ENCODE assay signal across 17 cellular contexts in the genomic region with DNA sequence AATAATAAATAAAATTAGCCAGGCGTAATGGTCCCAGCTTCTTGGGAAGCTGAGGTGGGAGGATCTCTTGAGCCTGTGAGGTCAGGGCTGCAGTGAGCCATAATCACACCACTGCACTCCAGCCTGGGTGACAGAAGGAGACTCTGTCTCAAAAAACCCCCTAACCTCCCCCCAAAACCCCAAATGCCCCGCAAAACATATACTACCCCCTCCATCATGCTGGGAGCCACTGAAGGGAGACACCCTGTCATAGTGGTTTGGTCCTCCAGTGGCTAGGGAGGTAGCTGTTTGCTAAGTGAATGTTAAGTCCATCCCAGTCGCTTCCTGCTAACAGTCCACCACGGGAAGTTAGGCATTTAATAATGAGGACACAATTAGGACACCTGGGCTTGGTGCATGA.
DNase-seq lines count a peak whose midpoint lies in the region; ATAC-seq and TF ChIP-seq lines count a peak whose summit lies in the region.
"Had no signal": no experiment of that assay in that cellular context is flagged by ENCODE, and none has a peak within 500 bp of the region (broad histone marks: within the 10 kb centered on the region; RNA-seq: fewer than 3 reads in every experiment).

No MANE protein-coding gene starts in this region.

- no peaks in the 10 kb centered on the region for H3K27me3 Mint-ChIP-seq in activated CD8-positive, alpha-beta T cell treated with anti-CD3 and anti-CD28 coated beads for 36 hours
- no peaks in the 10 kb centered on the region for H3K27me3 Mint-ChIP-seq in activated CD8-positive, alpha-beta T cell treated with anti-CD3 and anti-CD28 coated beads, Interleukin-2, amount 10 ng/mL, durations not matched to agents 7 days and 5 days (ENCODE audit: low read depth)
- no peaks in the 10 kb centered on the region for H3K27me3 Mint-ChIP-seq in activated B cell treated with CpG ODN at 0.5 μM for 24 hours
- H3K27me3 Mint-ChIP-seq: CD4-positive, alpha-beta T cell had no signal

- TF ChIP-seq CTCF in activated CD8-positive, alpha-beta T cell treated with anti-CD3 and anti-CD28 coated beads for 36 hours (IDR thresholded peaks at IDR 0.05): no peak
- no peak for TF ChIP-seq CTCF in GM12865 (IDR thresholded peaks at IDR 0.05; ENCODE audit: insufficient read depth, low read depth, low read length, missing control alignments)
- TF ChIP-seq CTCF in activated B cell treated with CpG ODN at 0.5 μM for 24 hours (IDR thresholded peaks at IDR 0.05): no peak
- TF ChIP-seq CTCF in suprapubic skin (IDR thresholded peaks at IDR 0.05): no peak

- H4K5ac ChIP-seq in mesendoderm (ENCODE audit: low read length): no peak overlapping the region

- no peak for TF ChIP-seq EP300 in suprapubic skin (IDR thresholded peaks at IDR 0.05)

- H3K4me3 ChIP-seq in GM12865 (ENCODE audit: low read depth, low read length) (no peak overlapping the region), mesendoderm (ENCODE audit: low read length) (no peak overlapping the region), suprapubic skin (no peak overlapping the region)
- H3K4me3 ChIP-seq: HAP-1 had no signal

- no CpG with 5 or more reads among the region's 4 CpGs for WGBS in mesendoderm (ENCODE audit: extremely low coverage, insufficient coverage, low lambda C conversion rate)
- WGBS in suprapubic skin: 81% methylated on average over 4 of the region's 4 CpGs

- POLR2A ChIA-PET in activated CD8-positive, alpha-beta T cell treated with anti-CD3 and anti-CD28 coated beads for 36 hours (lab: Charles Lee): interaction anchor here (4.9 kb wide), 1 partner anchor 15 kb away, joined by 45 read pairs; no protein-coding TSS in a partner anchor
- POLR2A ChIA-PET in activated CD8-positive, alpha-beta T cell treated with anti-CD3 and anti-CD28 coated beads, Interleukin-2, amount 10 ng/mL, durations not matched to agents 7 days and 5 days (lab: Charles Lee): interaction anchor here (1.5 kb wide), 1 partner anchor 18 kb away, joined by 7 read pairs; no protein-coding TSS in a partner anchor
- POLR2A ChIA-PET in activated B cell treated with CpG ODN at 0.5 μM for 24 hours (lab: Charles Lee): interaction anchor here (0.7 to 7.4 kb wide), 13 partner anchors 10 to 213 kb away, joined by 3 to 96 read pairs (median 10); a partner anchor contains a TSS

- H3K4me2 ChIP-seq in mesendoderm (ENCODE audit: low read length): no peak overlapping the region

- ATAC-seq in activated CD8-positive, alpha-beta T cell treated with anti-CD3 and anti-CD28 coated beads for 36 hours: no peak
- ATAC-seq in activated CD8-positive, alpha-beta T cell treated with anti-CD3 and anti-CD28 coated beads, Interleukin-2, amount 10 ng/mL, durations not matched to agents 7 days and 5 days: no peak
- peak; percentile 37 for ATAC-seq in activated B cell treated with CpG ODN at 0.5 μM for 24 hours (ENCODE audit: low read depth)

- no peak overlapping the region for H2BK15ac ChIP-seq in mesendoderm (replicated peaks; ENCODE audit: low read depth)

- H2AK5ac ChIP-seq in mesendoderm (ENCODE audit: low read length): no peak overlapping the region

- TF ChIP-seq POLR2A in suprapubic skin (IDR thresholded peaks at IDR 0.05): no peak

- H3K4me1 Mint-ChIP-seq in activated CD8-positive, alpha-beta T cell treated with anti-CD3 and anti-CD28 coated beads for 36 hours (ENCODE audit: low read depth): peaks cover 60% of the 10 kb centered on the region
- H3K4me1 Mint-ChIP-seq in activated CD8-positive, alpha-beta T cell treated with anti-CD3 and anti-CD28 coated beads, Interleukin-2, amount 10 ng/mL, durations not matched to agents 7 days and 5 days (ENCODE audit: low read depth): peaks cover 29% of the 10 kb centered on the region
- H3K4me1 Mint-ChIP-seq in activated B cell treated with CpG ODN at 0.5 μM for 24 hours: peaks cover 65% of the 10 kb centered on the region

- H3K18ac ChIP-seq in mesendoderm (ENCODE audit: low read length): no peak overlapping the region

- intact Hi-C loops in activated CD8-positive, alpha-beta T cell treated with anti-CD3 and anti-CD28 coated beads for 36 hours (cut with micrococcal nuclease): loop anchor here (5.0 kb wide), 1 partner anchor 51 kb away; no protein-coding TSS in a partner anchor
- intact Hi-C loops in activated B cell treated with CpG ODN at 0.5 μM for 24 hours (cut with micrococcal nuclease): loop anchor here (1.0 to 10.0 kb wide), 7 partner anchors 51 to 1648 kb away; a partner anchor contains a TSS

- H3K36me3 ChIP-seq in mesendoderm (ENCODE audit: control insufficient read depth, insufficient read depth, low read length): no peaks in the 10 kb centered on the region
- no peaks in the 10 kb centered on the region for H3K36me3 ChIP-seq in suprapubic skin
- H3K36me3 ChIP-seq: HAP-1 had no signal

- H3K4me1 ChIP-seq in mesendoderm (ENCODE audit: control insufficient read depth, low read depth, low read length): peaks cover 17% of the 10 kb centered on the region
- H3K4me1 ChIP-seq in suprapubic skin: peaks cover 9% of the 10 kb centered on the region
- H3K4me1 ChIP-seq: HAP-1 had no signal

- H3K27ac ChIP-seq in mesendoderm (ENCODE audit: low read depth, low read length) (no peak overlapping the region), suprapubic skin (no peak overlapping the region)
- H3K27ac ChIP-seq: 22Rv1, HL-60 had no signal

- CTCF ChIA-PET in activated CD8-positive, alpha-beta T cell treated with anti-CD3 and anti-CD28 coated beads for 36 hours (lab: Charles Lee): interaction anchor here (2.0 kb wide), 1 partner anchor 18 kb away, joined by 6 read pairs; no protein-coding TSS in a partner anchor
- CTCF ChIA-PET in activated CD8-positive, alpha-beta T cell treated with anti-CD3 and anti-CD28 coated beads, Interleukin-2, amount 10 ng/mL, durations not matched to agents 7 days and 5 days (lab: Charles Lee): interaction anchor here (1.5 to 4.6 kb wide), 2 partner anchors 32 to 58 kb away, joined by 9 to 21 read pairs; no protein-coding TSS in a partner anchor
- CTCF ChIA-PET in activated B cell treated with CpG ODN at 0.5 μM for 24 hours (lab: Charles Lee): interaction anchor here (1.2 to 5.0 kb wide), 3 partner anchors 10 to 58 kb away, joined by 3 to 23 read pairs (median 5); no protein-coding TSS in a partner anchor

- H3K79me1 ChIP-seq in mesendoderm (ENCODE audit: low read length): no peaks in the 10 kb centered on the region

- H3K27me3 ChIP-seq in mesendoderm (ENCODE audit: insufficient read depth, low read length, poor library complexity): no peaks in the 10 kb centered on the region
- H3K27me3 ChIP-seq in suprapubic skin: no peaks in the 10 kb centered on the region

- H3K79me2 ChIP-seq in mesendoderm (ENCODE audit: control insufficient read depth, insufficient read depth, low read length): no peaks in the 10 kb centered on the region

- H3K27ac Mint-ChIP-seq in activated CD8-positive, alpha-beta T cell treated with anti-CD3 and anti-CD28 coated beads for 36 hours: no peak overlapping the region
- no peak overlapping the region for H3K27ac Mint-ChIP-seq in activated CD8-positive, alpha-beta T cell treated with anti-CD3 and anti-CD28 coated beads, Interleukin-2, amount 10 ng/mL, durations not matched to agents 7 days and 5 days
- peak overlapping the region; percentile 95 for H3K27ac Mint-ChIP-seq in activated B cell treated with CpG ODN at 0.5 μM for 24 hours
- H3K27ac Mint-ChIP-seq: CD4-positive, alpha-beta T cell had no signal

- H3K56ac ChIP-seq in mesendoderm (ENCODE audit: low read length): peak overlapping the region; percentile 12

- no peaks in the 10 kb centered on the region for H3K9me3 ChIP-seq in suprapubic skin
- H3K9me3 ChIP-seq: HAP-1 had no signal

- no peaks in the 10 kb centered on the region for H3K36me3 Mint-ChIP-seq in activated CD8-positive, alpha-beta T cell treated with anti-CD3 and anti-CD28 coated beads for 36 hours (ENCODE audit: low read depth)
- no peaks in the 10 kb centered on the region for H3K36me3 Mint-ChIP-seq in activated CD8-positive, alpha-beta T cell treated with anti-CD3 and anti-CD28 coated beads, Interleukin-2, amount 10 ng/mL, durations not matched to agents 7 days and 5 days (ENCODE audit: low read depth)
- peaks cover 10% of the 10 kb centered on the region for H3K36me3 Mint-ChIP-seq in activated B cell treated with CpG ODN at 0.5 μM for 24 hours (ENCODE audit: low read depth)

- H3K9me3 Mint-ChIP-seq in activated CD8-positive, alpha-beta T cell treated with anti-CD3 and anti-CD28 coated beads for 36 hours: no peaks in the 10 kb centered on the region
- no peaks in the 10 kb centered on the region for H3K9me3 Mint-ChIP-seq in activated CD8-positive, alpha-beta T cell treated with anti-CD3 and anti-CD28 coated beads, Interleukin-2, amount 10 ng/mL, durations not matched to agents 7 days and 5 days (ENCODE audit: insufficient read depth)
- H3K9me3 Mint-ChIP-seq in activated B cell treated with CpG ODN at 0.5 μM for 24 hours: no peaks in the 10 kb centered on the region
- H3K9me3 Mint-ChIP-seq: CD4-positive, alpha-beta T cell had no signal

- H2BK120ac ChIP-seq in mesendoderm (ENCODE audit: low read depth, low read length): no peak overlapping the region

- DNase-seq in activated CD8-positive, alpha-beta T cell treated with anti-CD3 and anti-CD28 coated beads for 36 hours: peak; percentile 29
- DNase-seq in activated CD8-positive, alpha-beta T cell treated with anti-CD3 and anti-CD28 coated beads, Interleukin-2, amount 10 ng/mL, durations not matched to agents 7 days and 5 days: no peak
- DNase-seq in GM12865 (ENCODE audit: low read depth): peak; percentile 47
- no peak for DNase-seq in activated B cell treated with CpG ODN at 0.5 μM for 24 hours
- no peak for DNase-seq in mesendoderm
- DNase-seq in suprapubic skin (ENCODE audit: low spot score in 2 of 2): no peak
- DNase-seq in activated naive CD4-positive, alpha-beta T cell treated with anti-CD3 and anti-CD28 coated beads, Interleukin-2, amount 50 U/mL, for 16 hours: no peak
- no peak for DNase-seq in DMS79 (lab: John Stamatoyannopoulos, UW)
- DNase-seq: AML-193; C1 segment of cervical spinal cord; CD4-positive, alpha-beta T cell; DMS79 treated with DMSO at 0.1 percent for 48 hours; EL; GOT3 had no signal

- no peak overlapping the region for H2BK5ac ChIP-seq in mesendoderm (ENCODE audit: low read length)

- H3K4me3 Mint-ChIP-seq in activated CD8-positive, alpha-beta T cell treated with anti-CD3 and anti-CD28 coated beads for 36 hours: no peak overlapping the region
- no peak overlapping the region for H3K4me3 Mint-ChIP-seq in activated CD8-positive, alpha-beta T cell treated with anti-CD3 and anti-CD28 coated beads, Interleukin-2, amount 10 ng/mL, durations not matched to agents 7 days and 5 days
- peak overlapping the region; percentile 44 for H3K4me3 Mint-ChIP-seq in activated B cell treated with CpG ODN at 0.5 μM for 24 hours
- H3K4me3 Mint-ChIP-seq: CD4-positive, alpha-beta T cell had no signal

- no peak overlapping the region for H3K23ac ChIP-seq in mesendoderm (ENCODE audit: low read length)

- no peak overlapping the region for H3K9ac ChIP-seq in mesendoderm (ENCODE audit: low read length)

- H3K4ac ChIP-seq in mesendoderm (ENCODE audit: low read depth, low read length): no peak overlapping the region

- no peak overlapping the region for H4K8ac ChIP-seq in mesendoderm (ENCODE audit: low read depth, low read length)

Comparison
In these comparisons a context has a peak if more than half of its experiments do, and no peak if none do; other contexts are left out.
1. DNase-seq: peak in activated CD8-positive, alpha-beta T cell treated with anti-CD3 and anti-CD28 coated beads for 36 hours (single experiment) and GM12865 (single experiment); none in activated CD8-positive, alpha-beta T cell treated with anti-CD3 and anti-CD28 coated beads, Interleukin-2, amount 10 ng/mL, durations not matched to agents 7 days and 5 days (single experiment), activated B cell treated with CpG ODN at 0.5 μM for 24 hours (single experiment), mesendoderm (single experiment), suprapubic skin (0 of 2), activated naive CD4-positive, alpha-beta T cell treated with anti-CD3 and anti-CD28 coated beads, Interleukin-2, amount 50 U/mL, for 16 hours (single experiment) and DMS79 (single experiment).